ENCODE assay signal across 14 cellular contexts in genomic region chr14:50778757-50779483, GRCh38. TPM values are rescaled to one million over a fixed set of nuclear protein-coding genes. Genes with fewer than 3 reads are reported as not detected.
DNase-seq lines count a peak whose midpoint lies in the region; ATAC-seq and TF ChIP-seq lines count a peak whose summit lies in the region.
"Had no signal": no experiment of that assay in that cellular context is flagged by ENCODE, and none has a peak within 500 bp of the region (broad histone marks: within the 10 kb centered on the region; RNA-seq: fewer than 3 reads in every experiment).

No MANE protein-coding gene starts in this region.

- peak overlapping the region; percentile 80 for H3K27ac Mint-ChIP-seq in CD8-positive, alpha-beta T cell
- H3K27ac Mint-ChIP-seq in naive B cell, result peak overlapping the region in 5 of 6 donors; percentile 54 to 85 (median 67)

- no peaks in the 10 kb centered on the region for H3K9me3 ChIP-seq in CD8-positive, alpha-beta T cell (ENCODE audit: low read length)
- H3K9me3 ChIP-seq: pancreas had no signal

- H3K4me3 Mint-ChIP-seq in CD8-positive, alpha-beta T cell, result no peak overlapping the region
- peak overlapping the region in 2 of 8 donors; percentile 0 to 17 for H3K4me3 Mint-ChIP-seq in naive B cell

- CTCF ChIA-PET in CD8-positive, alpha-beta T cell (lab: Charles Lee), result interaction anchor here (0.8 to 7.4 kb wide), 16 partner anchors 10 to 97 kb away, joined by 3 to 186 read pairs (median 8); partner anchors contain the start of gene NIN

- H3K27me3 Mint-ChIP-seq in CD8-positive, alpha-beta T cell (ENCODE audit: low read depth), result no peaks in the 10 kb centered on the region
- no peaks in the 10 kb centered on the region for H3K27me3 Mint-ChIP-seq in naive B cell

- H3K27me3 ChIP-seq in CD8-positive, alpha-beta T cell (ENCODE audit: insufficient read depth, low read length), result no peaks in the 10 kb centered on the region
- H3K27me3 ChIP-seq in HL-60 (ENCODE audit: insufficient read depth, poor library complexity, severe bottlenecking), result no peaks in the 10 kb centered on the region
- H3K27me3 ChIP-seq: pancreas had no signal

- peak; percentile 27 for ATAC-seq in CD8-positive, alpha-beta T cell
- ATAC-seq in naive B cell (ENCODE audit: low read depth in 2 of 2) (peak; percentile 50 to 52), HG02870 (IDR thresholded peaks at IDR 0.05; ENCODE audit: unreplicated experiment) (no peak), HG03039 (IDR thresholded peaks at IDR 0.05; ENCODE audit: unreplicated experiment) (no peak)
- ATAC-seq: left lobe of liver, Panc1, pancreas had no signal

- peaks cover 44% of the 10 kb centered on the region for H3K36me3 Mint-ChIP-seq in CD8-positive, alpha-beta T cell
- H3K36me3 Mint-ChIP-seq in naive B cell, result peaks cover 10 to 19% of the 10 kb centered on the region in 2 donors

- peaks cover 68% of the 10 kb centered on the region for H3K4me1 Mint-ChIP-seq in CD8-positive, alpha-beta T cell (ENCODE audit: low read depth)
- peaks cover 22 to 47% (median 32%) of the 10 kb centered on the region in 3 donors for H3K4me1 Mint-ChIP-seq in naive B cell

- no peak for TF ChIP-seq CTCF in CD8-positive, alpha-beta T cell (IDR thresholded peaks at IDR 0.05)
- TF ChIP-seq CTCF in HL-60 (IDR thresholded peaks at IDR 0.05; ENCODE audit: insufficient read depth, low read length), result no peak

- no peak overlapping the region for H3K27ac ChIP-seq in CD8-positive, alpha-beta T cell (ENCODE audit: low read depth, low read length)
- H3K27ac ChIP-seq in HL-60 (replicated peaks), result peak overlapping the region; percentile 8; the same call in 1 of the 2 replicates
- H3K27ac ChIP-seq: pancreas had no signal

- H3K4me1 ChIP-seq in CD8-positive, alpha-beta T cell (ENCODE audit: insufficient read depth, low read length), result peaks cover 57% of the 10 kb centered on the region

- H3K4me3 ChIP-seq in CD8-positive, alpha-beta T cell (ENCODE audit: low read depth, low read length), result no peak overlapping the region
- H3K4me3 ChIP-seq in HL-60 (replicated peaks; ENCODE audit: insufficient read depth, low read length), result no peak overlapping the region
- H3K4me3 ChIP-seq: pancreas had no signal

- H3K36me3 ChIP-seq in CD8-positive, alpha-beta T cell (ENCODE audit: insufficient read depth, low read length), result peaks cover 24% of the 10 kb centered on the region
- H3K36me3 ChIP-seq: pancreas had no signal

- POLR2A ChIA-PET in CD8-positive, alpha-beta T cell (lab: Charles Lee), result interaction anchor here (1.8 to 3.8 kb wide), 3 partner anchors 17 to 82 kb away, joined by 4 to 19 read pairs (median 13); partner anchors contain the start of gene NIN

- H3K9me3 Mint-ChIP-seq in CD8-positive, alpha-beta T cell, result no peaks in the 10 kb centered on the region
- H3K9me3 Mint-ChIP-seq in naive B cell, result no peaks in the 10 kb centered on the region

- intact Hi-C loops in CD8-positive, alpha-beta T cell (cut with DNase I, micrococcal nuclease), result loop anchor here (1.0 to 5.0 kb wide), 8 partner anchors 14 to 457 kb away; partner anchors contain the start of gene NIN (in 1 of the 2)

- DNase-seq in CD8-positive, alpha-beta T cell, result no peak
- DNase-seq in HL-60 (ENCODE audit: low read depth in 1 of 2, low spot score in 1 of 2) (no peak), amniotic epithelial cell (ENCODE audit: low read depth) (peak; percentile 77), naive B cell (no peak), SKM-1 (lab: John Stamatoyannopoulos, UW; ENCODE audit: unreplicated experiment) (no peak), SHP77 (lab: John Stamatoyannopoulos, UW) (no peak)
- DNase-seq: activated gamma-delta T cell; DMS 273 treated with DMSO at 0.1 percent for 48 hours; pancreas; stimulated activated CD4-positive, alpha-beta T cell treated with anti-CD3 and anti-CD28 coated beads, Interleukin-1b, Interleukin-23, amount 100 ng/mL, for 48 hours had no signal

RNA-seq across cellular contexts. Expression of gene NIN, which starts 52.0 kb away (rescaled TPM):
- 100 to 1,000 TPM; 121 to 132 TPM for total RNA-seq in CD8-positive, alpha-beta T cell
- polyA plus RNA-seq in naive B cell (ENCODE audit: low read depth in 6 of 6), result 100 to 1,000 TPM in 1 of 6 donors, 10 to 100 TPM in 5; 20.2 to 100 (median 51.1) TPM

Comparison
In these comparisons a context has a peak if more than half of its experiments do, and no peak if none do; other contexts are left out.
1. ATAC-seq: peak in CD8-positive, alpha-beta T cell (single experiment) and naive B cell (2 of 2); none in HG02870 (single experiment) and HG03039 (single experiment).